Comparison of ENCODE assay signal across 1 cellular context in the genomic region with DNA sequence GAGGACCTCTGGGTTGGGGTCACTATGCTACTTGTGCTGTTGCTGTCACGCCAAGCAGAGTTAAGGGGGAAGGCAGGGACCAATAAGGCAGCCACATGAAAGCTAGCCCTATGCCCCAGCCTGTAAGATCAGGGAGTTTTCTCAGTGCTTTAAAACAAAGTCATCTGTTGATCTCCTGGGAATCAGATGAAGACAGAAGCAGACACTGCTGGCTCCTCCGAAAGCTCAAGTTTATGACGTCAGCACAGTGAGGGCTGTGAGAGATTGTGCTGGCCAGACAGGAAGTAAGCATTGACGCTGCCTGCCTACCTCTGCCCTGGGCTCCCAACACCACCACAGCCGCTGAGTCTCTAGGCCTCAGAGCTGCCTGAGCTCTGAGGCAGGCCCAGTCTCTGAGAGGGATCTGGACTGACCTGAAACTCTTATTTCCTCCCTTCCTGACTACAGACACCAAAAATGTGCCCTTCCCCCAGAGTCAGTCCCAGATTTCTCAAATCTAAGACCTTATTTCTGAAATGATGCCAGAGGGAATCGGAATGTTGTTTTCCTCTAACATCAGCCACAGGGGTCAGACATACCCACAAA.
A peak's percentile ranks its signal among the peaks of the same experiment; 100 is the strongest.
TF ChIP-seq lines count a peak whose summit lies in the region.

No MANE protein-coding gene starts in this region.

TF ChIP-seq in K562, 482 proteins besides CTCF, POLR2A, EP300 and RAD21 (continued from another document):
- TF ChIP-seq, protein P1, sequence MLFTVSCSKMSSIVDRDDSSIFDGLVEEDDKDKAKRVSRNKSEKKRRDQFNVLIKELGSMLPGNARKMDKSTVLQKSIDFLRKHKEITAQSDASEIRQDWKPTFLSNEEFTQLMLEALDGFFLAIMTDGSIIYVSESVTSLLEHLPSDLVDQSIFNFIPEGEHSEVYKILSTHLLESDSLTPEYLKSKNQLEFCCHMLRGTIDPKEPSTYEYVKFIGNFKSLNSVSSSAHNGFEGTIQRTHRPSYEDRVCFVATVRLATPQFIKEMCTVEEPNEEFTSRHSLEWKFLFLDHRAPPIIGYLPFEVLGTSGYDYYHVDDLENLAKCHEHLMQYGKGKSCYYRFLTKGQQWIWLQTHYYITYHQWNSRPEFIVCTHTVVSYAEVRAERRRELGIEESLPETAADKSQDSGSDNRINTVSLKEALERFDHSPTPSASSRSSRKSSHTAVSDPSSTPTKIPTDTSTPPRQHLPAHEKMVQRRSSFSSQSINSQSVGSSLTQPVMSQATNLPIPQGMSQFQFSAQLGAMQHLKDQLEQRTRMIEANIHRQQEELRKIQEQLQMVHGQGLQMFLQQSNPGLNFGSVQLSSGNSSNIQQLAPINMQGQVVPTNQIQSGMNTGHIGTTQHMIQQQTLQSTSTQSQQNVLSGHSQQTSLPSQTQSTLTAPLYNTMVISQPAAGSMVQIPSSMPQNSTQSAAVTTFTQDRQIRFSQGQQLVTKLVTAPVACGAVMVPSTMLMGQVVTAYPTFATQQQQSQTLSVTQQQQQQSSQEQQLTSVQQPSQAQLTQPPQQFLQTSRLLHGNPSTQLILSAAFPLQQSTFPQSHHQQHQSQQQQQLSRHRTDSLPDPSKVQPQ (CRISPR knock-in tag; IDR thresholded peaks at IDR 0.05; ENCODE audit: borderline replicate concordance): no peak
- TF ChIP-seq ATF1 (CRISPR knock-in tag; IDR thresholded peaks at IDR 0.05) (peak; percentile 50; the same call in 1 of the 2 replicates), ATF1 (tag; IDR thresholded peaks at IDR 0.05) (peak; percentile 92), GABPB1 (CRISPR knock-in tag; IDR thresholded peaks at IDR 0.05) (peak; percentile 55; the same call in 1 of the 2 replicates), CBFA2T3 (IDR thresholded peaks at IDR 0.05) (peak; percentile 14; the same call in 1 of the 2 replicates)
- TF ChIP-seq, protein P2, sequence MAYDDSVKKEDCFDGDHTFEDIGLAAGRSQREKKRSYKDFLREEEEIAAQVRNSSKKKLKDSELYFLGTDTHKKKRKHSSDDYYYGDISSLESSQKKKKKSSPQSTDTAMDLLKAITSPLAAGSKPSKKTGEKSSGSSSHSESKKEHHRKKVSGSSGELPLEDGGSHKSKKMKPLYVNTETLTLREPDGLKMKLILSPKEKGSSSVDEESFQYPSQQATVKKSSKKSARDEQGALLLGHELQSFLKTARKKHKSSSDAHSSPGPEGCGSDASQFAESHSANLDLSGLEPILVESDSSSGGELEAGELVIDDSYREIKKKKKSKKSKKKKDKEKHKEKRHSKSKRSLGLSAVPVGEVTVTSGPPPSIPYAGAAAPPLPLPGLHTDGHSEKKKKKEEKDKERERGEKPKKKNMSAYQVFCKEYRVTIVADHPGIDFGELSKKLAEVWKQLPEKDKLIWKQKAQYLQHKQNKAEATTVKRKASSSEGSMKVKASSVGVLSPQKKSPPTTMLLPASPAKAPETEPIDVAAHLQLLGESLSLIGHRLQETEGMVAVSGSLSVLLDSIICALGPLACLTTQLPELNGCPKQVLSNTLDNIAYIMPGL (CRISPR knock-in tag; IDR thresholded peaks at IDR 0.05): no peak
